In genomic region chr1:196723325-196724185, GRCh38 we compare ENCODE assay signal across 8 cellular contexts. TPM values are rescaled to one million over a fixed set of nuclear protein-coding genes. Genes with fewer than 3 reads are reported as not detected.
DNase-seq lines count a peak whose midpoint lies in the region; ATAC-seq and TF ChIP-seq lines count a peak whose summit lies in the region.

No MANE protein-coding gene starts in this region.

- DNase-seq in BE2C (peak; percentile 82), GM13977 (ENCODE audit: low spot score) (peak; percentile 6), MG63 (peak; percentile 41), SKM-1 (lab: John Stamatoyannopoulos, UW; ENCODE audit: unreplicated experiment) (peak; percentile 34), choroid plexus epithelial cell (ENCODE audit: low read depth) (peak; percentile 75), osteoblast (ENCODE audit: insufficient read length, low spot score, missing footprints) (no peak), DMS114 treated with DMSO at 0.1 percent for 48 hours (lab: John Stamatoyannopoulos, UW; ENCODE audit: unreplicated experiment) (no peak)

- no peaks in the 10 kb centered on the region for H4K20me1 ChIP-seq in osteoblast (ENCODE audit: insufficient read depth, low read length)

- H3K4me1 ChIP-seq in BE2C (no peaks in the 10 kb centered on the region), osteoblast (ENCODE audit: insufficient read depth, low read length) (no peaks in the 10 kb centered on the region)

- H3K36me3 ChIP-seq in BE2C (no peaks in the 10 kb centered on the region), MG63 (no peaks in the 10 kb centered on the region), osteoblast (ENCODE audit: insufficient read depth, low read length) (no peaks in the 10 kb centered on the region)

- in situ Hi-C loops in GM13977 (cut with MboI; ENCODE audit: low pct_unique_long_range_greater_than_20kb, low sequenced_read_pairs, unreplicated experiment), result no loop called here

- peak; percentile 99 for ATAC-seq in HG02642 (IDR thresholded peaks at IDR 0.05; ENCODE audit: poor library complexity, unreplicated experiment)

- H2AFZ ChIP-seq in osteoblast (ENCODE audit: low read length), result no peak overlapping the region

- peaks cover 18% of the 10 kb centered on the region for H3K27me3 ChIP-seq in BE2C
- no peaks in the 10 kb centered on the region for H3K27me3 ChIP-seq in MG63
- no peaks in the 10 kb centered on the region for H3K27me3 ChIP-seq in osteoblast (ENCODE audit: insufficient read depth, low read length)

- no peaks in the 10 kb centered on the region for H3K79me2 ChIP-seq in osteoblast (ENCODE audit: insufficient read depth, low read length)

- H3K9me3 ChIP-seq in BE2C (no peaks in the 10 kb centered on the region), MG63 (no peaks in the 10 kb centered on the region), osteoblast (ENCODE audit: low read depth, low read length) (no peaks in the 10 kb centered on the region)

- no peak overlapping the region for H3K27ac ChIP-seq in osteoblast (ENCODE audit: low read depth, low read length)

- TF ChIP-seq CTCF in BE2C (IDR thresholded peaks at IDR 0.05; ENCODE audit: low read depth, low read length), result peak; percentile 97
- peak; percentile 72 for TF ChIP-seq CTCF in GM13977 (IDR thresholded peaks at IDR 0.05; ENCODE audit: extremely low read depth, insufficient read depth, missing control alignments)
- TF ChIP-seq CTCF in choroid plexus epithelial cell (conservative IDR thresholded peaks at IDR 0.05; ENCODE audit: low read depth, low read length), result peak; percentile 84
- TF ChIP-seq CTCF in osteoblast (IDR thresholded peaks at IDR 0.05; ENCODE audit: extremely low read depth, low read depth, low read length), result peak; percentile 58

- H3K4me2 ChIP-seq in osteoblast (ENCODE audit: insufficient read depth, low read length), result no peak overlapping the region

- H3K4me3 ChIP-seq in BE2C (ENCODE audit: low read depth, low read length), result no peak overlapping the region
- no peak overlapping the region for H3K4me3 ChIP-seq in MG63
- H3K4me3 ChIP-seq in choroid plexus epithelial cell (ENCODE audit: low read depth, low read length), result no peak overlapping the region
- no peak overlapping the region for H3K4me3 ChIP-seq in osteoblast (ENCODE audit: insufficient read depth, low read length)

RNA-seq across cellular contexts. Expression of gene CFHR3, which starts 51.1 kb away (rescaled TPM):
- polyA plus RNA-seq in BE2C (2012; ENCODE audit: insufficient read depth, insufficient read length, low read depth), result not detected
- total RNA-seq in MG63 (2014; rRNA removed; shearing (Covaris generic); ENCODE audit: low replicate concordance), result not detected in 2 replicates
- total RNA-seq in osteoblast, result 0.36 TPM in 1 of 2 replicates, not detected in the other

Comparison
In these comparisons a context has a peak if more than half of its experiments do, and no peak if none do; other contexts are left out.
1. DNase-seq: peak in BE2C (single experiment), GM13977 (single experiment), MG63 (single experiment), SKM-1 (single experiment) and choroid plexus epithelial cell (single experiment); none in osteoblast (single experiment) and DMS114 treated with DMSO at 0.1 percent for 48 hours (single experiment).
2. Peak in every context shown above with its lines, with median percentiles within 50 percentile points of each other: CTCF ChIP-seq.